9 cellular contexts compared by ENCODE assay signal in the genomic region with DNA sequence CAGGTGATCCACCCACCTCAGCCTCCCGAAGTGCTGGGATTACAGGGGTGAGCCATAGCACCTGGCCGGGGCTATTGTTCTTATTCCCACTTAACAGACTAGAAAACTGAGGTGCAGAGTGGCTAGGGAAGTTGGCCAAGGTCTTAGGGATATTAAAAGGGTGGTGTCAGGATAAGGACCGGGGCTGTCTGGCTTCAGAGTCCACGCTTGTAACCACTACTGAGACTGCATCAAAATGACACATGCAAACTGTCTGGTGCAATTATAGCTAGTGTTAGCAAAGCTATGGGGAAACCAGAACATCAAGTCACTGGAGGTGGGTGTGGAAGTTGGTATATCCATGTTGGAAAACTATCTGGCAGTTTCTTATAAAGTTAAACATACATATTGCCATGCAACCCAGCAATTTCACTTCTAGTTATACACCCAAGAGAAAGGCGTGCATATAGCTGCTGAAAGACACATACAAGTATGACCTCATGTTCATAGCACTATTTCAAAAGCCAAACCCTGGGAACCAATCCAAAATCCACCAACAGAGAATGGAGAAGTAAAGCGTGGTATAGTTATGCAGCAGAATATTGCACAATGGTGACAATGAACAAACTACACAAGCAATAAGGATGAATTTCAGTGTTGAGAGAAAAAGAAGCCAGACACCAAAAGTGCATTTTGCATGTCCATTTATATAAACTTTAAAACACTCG. TPM values are rescaled to one million over a fixed set of nuclear protein-coding genes. Genes with fewer than 3 reads are reported as not detected.
A peak's percentile ranks its signal among the peaks of the same experiment; 100 is the strongest.
DNase-seq lines count a peak whose midpoint lies in the region; ATAC-seq, FAIRE-seq and TF ChIP-seq lines count a peak whose summit lies in the region.
"Had no signal": no experiment of that assay in that cellular context is flagged by ENCODE, and none has a peak within 500 bp of the region (broad histone marks: within the 10 kb centered on the region; RNA-seq: fewer than 3 reads in every experiment).

No MANE protein-coding gene starts in this region.

- H3K36me3 ChIP-seq in CD8-positive, alpha-beta memory T cell (ENCODE audit: insufficient read depth, low read length) = no peaks in the 10 kb centered on the region

- H3K4me1 ChIP-seq in CD8-positive, alpha-beta memory T cell (ENCODE audit: insufficient read depth, low read length) = peaks cover 13% of the 10 kb centered on the region

- no peak for TF ChIP-seq POLR2A in H54 (IDR thresholded peaks at IDR 0.05; ENCODE audit: low read depth, low read length)

- TF ChIP-seq CTCF in fibroblast of pulmonary artery (IDR thresholded peaks at IDR 0.05; ENCODE audit: low read length, missing control alignments) = no peak

- peak; percentile 62 for FAIRE-seq in H54 (lab: Jason Lieb, UNC)

- CTCF ChIA-PET in CD8-positive, alpha-beta memory T cell (lab: Charles Lee) = no interaction called here

- ATAC-seq in stimulated activated naive CD8-positive, alpha-beta T cell treated with anti-CD3 and anti-CD28 coated beads, Interleukin-15, amount 100 ng/mL, for 72 hours = no peak

- H3K9me3 Mint-ChIP-seq in stimulated activated naive CD8-positive, alpha-beta T cell treated with anti-CD3 and anti-CD28 coated beads, Interleukin-15, amount 100 ng/mL, for 72 hours = peaks cover 18 to 33% of the 10 kb centered on the region in 2 donors
- H3K9me3 Mint-ChIP-seq in CD8-positive, alpha-beta memory T cell = peaks cover 8 to 13% (median 11%) of the 10 kb centered on the region in 5 donors

- H3K27me3 Mint-ChIP-seq in stimulated activated naive CD8-positive, alpha-beta T cell treated with anti-CD3 and anti-CD28 coated beads, Interleukin-15, amount 100 ng/mL, for 72 hours = peaks cover 36% of the 10 kb centered on the region
- H3K27me3 Mint-ChIP-seq in CD8-positive, alpha-beta memory T cell = peaks cover 15 to 34% of the 10 kb centered on the region in 2 donors

- no peak overlapping the region for H3K4me3 Mint-ChIP-seq in stimulated activated naive CD8-positive, alpha-beta T cell treated with anti-CD3 and anti-CD28 coated beads, Interleukin-15, amount 100 ng/mL, for 72 hours
- H3K4me3 Mint-ChIP-seq in CD8-positive, alpha-beta memory T cell = no peak overlapping the region

- H3K27ac ChIP-seq in CD8-positive, alpha-beta memory T cell (ENCODE audit: low read depth, low read length) = no peak overlapping the region

- H3K4me3 ChIP-seq in fibroblast of pulmonary artery (replicated peaks; ENCODE audit: low read depth, low read length) (no peak overlapping the region), skeletal muscle cell (ENCODE audit: low read depth, low read length) (no peak overlapping the region)
- H3K4me3 ChIP-seq in CD8-positive, alpha-beta memory T cell (ENCODE audit: low read length) = no peak overlapping the region

- no peaks in the 10 kb centered on the region for H3K9me3 ChIP-seq in CD8-positive, alpha-beta memory T cell (ENCODE audit: low read length)

- H3K4me1 Mint-ChIP-seq in stimulated activated naive CD8-positive, alpha-beta T cell treated with anti-CD3 and anti-CD28 coated beads, Interleukin-15, amount 100 ng/mL, for 72 hours = peaks cover 29% of the 10 kb centered on the region
- peaks cover 18 to 44% (median 28%) of the 10 kb centered on the region in 3 donors for H3K4me1 Mint-ChIP-seq in CD8-positive, alpha-beta memory T cell

- DNase-seq in H54 (ENCODE audit: insufficient read length, low spot score) = peak; percentile 54
- DNase-seq in RPMI7951 (ENCODE audit: low read depth) = peak; percentile 92
- peak; percentile 99 for DNase-seq in fibroblast of pulmonary artery (ENCODE audit: low read depth)
- peak; percentile 96 for DNase-seq in skeletal muscle cell (ENCODE audit: low read depth)
- DNase-seq in stimulated activated naive CD8-positive, alpha-beta T cell treated with anti-CD3 and anti-CD28 coated beads, Interleukin-15, amount 100 ng/mL, for 72 hours = no peak
- DNase-seq in NCI-H82 treated with DMSO at 0.1 percent for 48 hours (lab: John Stamatoyannopoulos, UW; ENCODE audit: unreplicated experiment) = no peak
- DNase-seq in CD8-positive, alpha-beta memory T cell = no peak
- no peak for DNase-seq in NCI-H748 (lab: John Stamatoyannopoulos, UW; ENCODE audit: unreplicated experiment)
- DNase-seq: stimulated activated CD4-positive, alpha-beta T cell treated with anti-CD3 and anti-CD28 coated beads, Interleukin-2, amount 100 ng/mL, for 48 hours had no signal

- POLR2A ChIA-PET in CD8-positive, alpha-beta memory T cell (lab: Charles Lee) = no interaction called here

- H3K27me3 ChIP-seq in CD8-positive, alpha-beta memory T cell (ENCODE audit: insufficient read depth, low read length, poor library complexity, severe bottlenecking) = no peaks in the 10 kb centered on the region

- no peak overlapping the region for H3K27ac Mint-ChIP-seq in stimulated activated naive CD8-positive, alpha-beta T cell treated with anti-CD3 and anti-CD28 coated beads, Interleukin-15, amount 100 ng/mL, for 72 hours
- H3K27ac Mint-ChIP-seq in CD8-positive, alpha-beta memory T cell = no peak overlapping the region

- peaks cover 0 to 14% (median 0%) of the 10 kb centered on the region in 3 donors for H3K36me3 Mint-ChIP-seq in CD8-positive, alpha-beta memory T cell

RNA-seq across cellular contexts. Expression of gene EEPD1, which starts 33.9 kb away (rescaled TPM):
- 2.5 and 5.2 TPM in 2 replicates for total RNA-seq in RPMI7951 (2014; rRNA removed; shearing (Covaris generic))
- total RNA-seq in CD8-positive, alpha-beta memory T cell = under 1 TPM; 0.66 to 0.84 TPM
- 15.0 TPM for polyA plus RNA-seq in CD8-positive, alpha-beta memory T cell

Comparison
In these comparisons a context has a peak if more than half of its experiments do, and no peak if none do; other contexts are left out.
1. DNase-seq: peak in H54 (single experiment), RPMI7951 (single experiment), fibroblast of pulmonary artery (single experiment) and skeletal muscle cell (single experiment); none in stimulated activated naive CD8-positive, alpha-beta T cell treated with anti-CD3 and anti-CD28 coated beads, Interleukin-15, amount 100 ng/mL, for 72 hours (0 of 2), NCI-H82 treated with DMSO at 0.1 percent for 48 hours (single experiment), CD8-positive, alpha-beta memory T cell (0 of 5) and NCI-H748 (single experiment).